In the genomic region with DNA sequence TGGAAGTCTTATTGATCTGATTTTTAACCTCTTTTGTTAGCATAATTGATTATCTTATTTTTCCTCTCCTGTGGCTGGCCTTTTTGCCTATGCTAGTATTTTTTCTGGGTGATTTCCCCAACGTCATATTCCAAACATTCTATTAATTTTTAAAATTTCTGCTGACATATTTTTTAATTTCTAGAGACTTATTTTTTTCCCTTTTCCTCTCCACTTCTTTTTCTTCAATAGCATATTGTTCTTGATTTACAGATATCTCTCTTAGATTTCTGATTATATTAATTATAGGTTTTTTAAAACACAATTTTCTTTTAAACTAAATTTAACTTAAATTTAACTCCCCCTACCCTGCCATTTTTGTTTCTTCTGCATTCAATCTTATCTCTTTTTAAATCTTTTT, we compare ENCODE assay signal across 24 cellular contexts. TPM values are rescaled to one million over a fixed set of nuclear protein-coding genes. Genes with fewer than 3 reads are reported as not detected.
"Had no signal": no experiment of that assay in that cellular context is flagged by ENCODE, and none has a peak within 500 bp of the region (broad histone marks: within the 10 kb centered on the region; RNA-seq: fewer than 3 reads in every experiment).

No MANE protein-coding gene starts in this region.

- FAIRE-seq: frontal cortex had no signal

- H3K36me3 ChIP-seq: left ventricle myocardium inferior, lower lobe of right lung, ovary, sigmoid colon, suprapubic skin, vagina had no signal

- H3K4me1 ChIP-seq: left ventricle myocardium inferior, lower lobe of right lung, psoas muscle, sigmoid colon, suprapubic skin, vagina had no signal

- H3K9me3 Mint-ChIP-seq: immature natural killer cell had no signal

- ATAC-seq: left colon; lower lobe of right lung; naive thymus-derived CD8-positive, alpha-beta T cell; psoas muscle; right cardiac atrium had no signal

- H3K4me3 ChIP-seq: dorsolateral prefrontal cortex, left ventricle myocardium inferior, lower lobe of right lung, ovary, psoas muscle, sigmoid colon, suprapubic skin, vagina had no signal

- DNase-seq: dorsolateral prefrontal cortex; effector CD4-positive, alpha-beta T cell; hypothalamus; immature natural killer cell; left colon; left ventricle myocardium inferior; lower lobe of right lung; naive thymus-derived CD8-positive, alpha-beta T cell; occipital lobe; ovary; posterior cingulate gyrus; psoas muscle; right cardiac atrium; sigmoid colon; stimulated activated CD4-positive, alpha-beta T cell treated with anti-CD3 and anti-CD28 coated beads, Interleukin-2, amount 100 ng/mL, for 24 hours; stimulated activated CD4-positive, alpha-beta T cell treated with anti-CD3 and anti-CD28 coated beads, Interleukin-4, amount 100 ng/mL, for 24 hours; stimulated activated naive CD8-positive, alpha-beta T cell treated with anti-CD3 and anti-CD28 coated beads, Interleukin-15, Interleukin-2, amounts not matched to agents 100 U/mL and 50 U/mL, for 24 hours; trophoblast cell had no signal

- H3K27me3 Mint-ChIP-seq: stimulated activated memory B cell treated with anti-CD40 and anti-IgM and Interleukin-4, amounts not matched to agents 10 μg/mL and 1 μg/mL and 100 μg/mL, for 72 hours had no signal

- H3K4me3 Mint-ChIP-seq: immature natural killer cell; naive thymus-derived CD8-positive, alpha-beta T cell; nephron progenitor cell; stimulated activated memory B cell treated with anti-CD40 and anti-IgM and Interleukin-4, amounts not matched to agents 10 μg/mL and 1 μg/mL and 100 μg/mL, for 72 hours had no signal

- H3K27me3 ChIP-seq: dorsolateral prefrontal cortex, ovary, sigmoid colon, suprapubic skin, vagina had no signal

- H3K27ac Mint-ChIP-seq: immature natural killer cell; naive thymus-derived CD8-positive, alpha-beta T cell; nephron progenitor cell; stimulated activated memory B cell treated with anti-CD40 and anti-IgM and Interleukin-4, amounts not matched to agents 10 μg/mL and 1 μg/mL and 100 μg/mL, for 72 hours had no signal

- H3K4me1 Mint-ChIP-seq: naive thymus-derived CD8-positive, alpha-beta T cell had no signal

- H3K9me3 ChIP-seq: ovary, psoas muscle, sigmoid colon, suprapubic skin, vagina had no signal

- H3K27ac ChIP-seq: dorsolateral prefrontal cortex, left ventricle myocardium inferior, lower lobe of right lung, ovary, psoas muscle, sigmoid colon, suprapubic skin, vagina had no signal

- H3K36me3 Mint-ChIP-seq: immature natural killer cell had no signal

RNA-seq across cellular contexts. Expression of gene NR4A2, which starts 47.2 kb away (rescaled TPM):
- total RNA-seq: fibroblast of villous mesenchyme had no signal
